In genomic region chr3:125129512-125129962, GRCh38 we compare ENCODE assay signal across 8 cellular contexts.
DNase-seq lines count a peak whose midpoint lies in the region; ATAC-seq and TF ChIP-seq lines count a peak whose summit lies in the region.

No MANE protein-coding gene starts in this region.

- H3K27ac ChIP-seq in PC-9 (peak overlapping the region; percentile 87), fibroblast of lung (ENCODE audit: insufficient read depth, low read length) (peak overlapping the region; percentile 89)

- H4K20me1 ChIP-seq in PC-9 (ENCODE audit: insufficient read depth) (no peaks in the 10 kb centered on the region), fibroblast of lung (ENCODE audit: control insufficient read depth, extremely low read depth, insufficient read depth, low read length) (no peaks in the 10 kb centered on the region)

- H3K4me1 ChIP-seq in PC-9 (replicated peaks; ENCODE audit: insufficient read depth) = peaks cover 53% of the 10 kb centered on the region
- H3K4me1 ChIP-seq in fibroblast of lung (ENCODE audit: control insufficient read depth, extremely low read depth, insufficient read depth, low read length) = peaks cover 29% of the 10 kb centered on the region

- peaks cover 46% of the 10 kb centered on the region for H3F3A ChIP-seq in PC-9 (ENCODE audit: insufficient read depth, low read depth)

- no peak for DNase-seq in HEK293T (ENCODE audit: extremely low spot score)
- peak; percentile 72 to 81 for DNase-seq in PC-9
- peak; percentile 99 to 100 for DNase-seq in fibroblast of lung (ENCODE audit: low read depth in 2 of 2)
- DNase-seq in putamen (ENCODE audit: low spot score) = peak; percentile 78
- no peak for DNase-seq in OCI-M2 (lab: John Stamatoyannopoulos, UW; ENCODE audit: unreplicated experiment)

- H3K27me3 ChIP-seq in PC-9 (ENCODE audit: insufficient read depth, low read depth) = no peaks in the 10 kb centered on the region
- H3K27me3 ChIP-seq in fibroblast of lung (ENCODE audit: control insufficient read depth, insufficient read depth, low read length) = no peaks in the 10 kb centered on the region

- H3K79me2 ChIP-seq in PC-9 (ENCODE audit: low read depth) = no peaks in the 10 kb centered on the region
- no peaks in the 10 kb centered on the region for H3K79me2 ChIP-seq in fibroblast of lung (ENCODE audit: control insufficient read depth, insufficient read depth, low read length)

- H3K9me3 ChIP-seq in PC-9 (ENCODE audit: insufficient read depth, low read depth) (no peaks in the 10 kb centered on the region), fibroblast of lung (ENCODE audit: control insufficient read depth, insufficient read depth, low read depth, low read length) (no peaks in the 10 kb centered on the region)

- no peak overlapping the region for H3K9ac ChIP-seq in fibroblast of lung (ENCODE audit: insufficient read depth, low read length)

- POLR2A ChIA-PET in HEK293T (lab: Yijun Ruan, JAX) (no interaction called here), PC-9 (lab: Charles Lee; ENCODE audit: unreplicated experiment) (interaction anchor here (0.6 to 1.7 kb wide), 8 partner anchors 8 to 867 kb away, joined by 3 to 7 read pairs (median 4); no protein-coding TSS in a partner anchor)

- H3K36me3 ChIP-seq in PC-9 (ENCODE audit: low read depth) = no peaks in the 10 kb centered on the region
- H3K36me3 ChIP-seq in fibroblast of lung (ENCODE audit: control insufficient read depth, insufficient read depth, low read length) = no peaks in the 10 kb centered on the region

- BruUV-seq in PC-9 (replicated peaks; lab: Mats Ljungman, UMichigan) = no TSS peak

- H3K4me2 ChIP-seq in PC-9 (peak overlapping the region; percentile 52), fibroblast of lung (ENCODE audit: extremely low read depth, insufficient read depth, low read length) (peak overlapping the region; percentile 53)

- no peak for ATAC-seq in HG02840 (IDR thresholded peaks at IDR 0.05; ENCODE audit: low FRiP score, unreplicated experiment)
- no peak for ATAC-seq in GM18861 (IDR thresholded peaks at IDR 0.05; ENCODE audit: unreplicated experiment)
- ATAC-seq in HG03520 (IDR thresholded peaks at IDR 0.05; ENCODE audit: unreplicated experiment) = no peak

- intact Hi-C loops in PC-9 (cut with micrococcal nuclease; ENCODE audit: unreplicated experiment) = loop anchor here (1.0 to 10.0 kb wide), 8 partner anchors 8 to 305 kb away; partner anchors contain the start of gene SLC12A8

- no peak overlapping the region for H2AFZ ChIP-seq in PC-9
- H2AFZ ChIP-seq in fibroblast of lung (ENCODE audit: low read length) = no peak overlapping the region

- CTCF ChIA-PET in HEK293T (lab: Yijun Ruan, JAX) (no interaction called here), PC-9 (lab: Charles Lee) (interaction anchor here (0.8 kb wide), 1 partner anchor 36 kb away, joined by 3 read pairs; no protein-coding TSS in a partner anchor)

- no peaks in the 10 kb centered on the region for H3K9me2 ChIP-seq in PC-9 (ENCODE audit: insufficient read depth)

- H3K4me3 ChIP-seq in PC-9 = no peak overlapping the region
- H3K4me3 ChIP-seq in fibroblast of lung (replicated peaks in 1 of 4; ENCODE audit: control extremely low read depth in 1 of 4, insufficient read depth in 1 of 4, low read depth in 3 of 4, low read length in 4 of 4) = peak overlapping the region in 1 of 4 experiments; percentile 5

- TF ChIP-seq CTCF in PC-9 (conservative IDR thresholded peaks at IDR 0.05) (no peak), fibroblast of lung (conservative IDR thresholded peaks at IDR 0.05 in 1 of 2, IDR thresholded peaks at IDR 0.05 in 1 of 2; ENCODE audit: low read depth in 1 of 2, low read length in 2 of 2) (no peak)

TF ChIP-seq in HEK293T, 16 proteins besides CTCF, POLR2A, EP300 and RAD21:
- TF ChIP-seq PKNOX1 (IDR thresholded peaks at IDR 0.05) = peak; percentile 53
- TF ChIP-seq FOXK2 (IDR thresholded peaks at IDR 0.05) = no peak

Comparison
In these comparisons a context has a peak if more than half of its experiments do, and no peak if none do; other contexts are left out.
1. DNase-seq: peak in PC-9 (2 of 2), fibroblast of lung (2 of 2) and putamen (single experiment); none in HEK293T (single experiment) and OCI-M2 (single experiment).